In the genomic region with DNA sequence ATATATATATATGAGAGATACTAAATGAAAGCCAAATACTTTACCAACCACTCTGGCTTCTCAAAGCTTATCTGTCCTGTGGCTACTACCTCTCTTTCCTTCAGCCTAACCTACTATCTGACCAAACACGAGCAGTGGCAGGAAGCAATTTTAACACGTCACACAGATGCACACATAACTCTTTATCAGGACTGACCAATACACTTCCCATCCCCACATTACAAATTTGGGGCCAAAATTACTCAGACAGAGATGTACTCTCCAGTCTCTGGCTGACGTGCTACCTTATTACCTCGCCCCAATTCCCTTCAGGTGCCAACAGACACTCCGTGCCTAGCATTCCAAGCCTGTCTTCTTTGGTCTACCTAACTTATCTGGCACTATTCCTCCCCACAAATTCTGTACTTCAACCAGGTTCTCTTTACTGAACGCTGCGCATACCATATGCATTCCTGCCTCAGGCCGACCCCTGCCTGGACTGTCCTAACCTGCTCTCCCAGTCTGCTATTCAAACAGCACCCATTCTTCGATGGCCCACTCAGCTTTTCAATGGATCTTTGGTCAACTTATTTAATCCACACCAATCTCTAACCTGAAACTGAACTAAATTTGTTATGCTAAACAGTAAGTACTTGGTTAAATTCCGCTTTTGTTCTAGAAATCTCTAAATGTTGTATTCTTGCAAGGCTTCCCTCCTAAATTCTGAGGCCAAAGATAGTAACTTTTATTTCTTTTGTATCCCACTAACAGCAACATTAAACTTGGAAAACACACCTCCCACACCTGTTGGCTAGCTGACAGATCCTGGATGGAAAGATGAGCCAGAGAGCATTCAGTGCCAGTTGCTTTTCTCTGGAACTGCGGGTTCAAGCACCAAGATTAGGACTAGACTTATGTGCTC, we compare ENCODE assay signal across 16 cellular contexts. TPM values are rescaled to one million over a fixed set of nuclear protein-coding genes. Genes with fewer than 3 reads are reported as not detected.
DNase-seq lines count a peak whose midpoint lies in the region; ATAC-seq, FAIRE-seq and TF ChIP-seq lines count a peak whose summit lies in the region.
"Had no signal": no experiment of that assay in that cellular context is flagged by ENCODE, and none has a peak within 500 bp of the region (broad histone marks: within the 10 kb centered on the region; RNA-seq: fewer than 3 reads in every experiment).

No MANE protein-coding gene starts in this region.

- ATAC-seq in left ventricle myocardium superior (no peak), upper lobe of right lung (peak; percentile 80)
- no peak for ATAC-seq in stimulated activated naive B cell treated with anti-CD40 and anti-IgM and Interleukin-4, amounts not matched to agents 10 μg/mL and 1 μg/mL and 100 μg/mL, for 72 hours (replicated peaks)
- ATAC-seq: activated naive CD8-positive, alpha-beta T cell treated with anti-CD3 and anti-CD28 coated beads, Interleukin-2, amount 50 U/mL, for 24 hours had no signal

- H3K27me3 Mint-ChIP-seq in stimulated activated naive B cell treated with anti-CD40 and anti-IgM and Interleukin-4, amounts not matched to agents 10 μg/mL and 1 μg/mL and 100 μg/mL, for 72 hours, result no peaks in the 10 kb centered on the region
- H3K27me3 Mint-ChIP-seq: activated naive CD8-positive, alpha-beta T cell treated with anti-CD3 and anti-CD28 coated beads, Interleukin-2, amount 50 U/mL, for 24 hours; central memory CD8-positive, alpha-beta T cell; naive B cell had no signal

- H2AFZ ChIP-seq in mammary epithelial cell (ENCODE audit: low read depth, low read length) (peak overlapping the region; percentile 63), keratinocyte (ENCODE audit: control insufficient read depth, low read length) (no peak overlapping the region)

- dilution Hi-C loops in mammary epithelial cell (cut with HindIII; ENCODE audit: low sequenced_read_pairs), result loop anchor here (5.0 kb wide), 1 partner anchor 43 kb away; no protein-coding TSS in a partner anchor
- dilution Hi-C loops in keratinocyte (cut with MboI; ENCODE audit: extremely low pct_ligation_motif_present, low sequenced_read_pairs), result no loop called here

- H3K4me2 ChIP-seq in mammary epithelial cell (ENCODE audit: insufficient read depth, low read depth, low read length) (peak overlapping the region; percentile 17), keratinocyte (ENCODE audit: control insufficient read depth, extremely low read depth, insufficient read depth, low read depth, low read length) (peak overlapping the region; percentile 46)

- H3K4me3 Mint-ChIP-seq in stimulated activated naive B cell treated with anti-CD40 and anti-IgM and Interleukin-4, amounts not matched to agents 10 μg/mL and 1 μg/mL and 100 μg/mL, for 72 hours, result no peak overlapping the region
- H3K4me3 Mint-ChIP-seq: activated naive CD8-positive, alpha-beta T cell treated with anti-CD3 and anti-CD28 coated beads, Interleukin-2, amount 50 U/mL, for 24 hours; central memory CD8-positive, alpha-beta T cell; naive B cell had no signal

- H3K9me3 ChIP-seq in cardiac muscle cell (ENCODE audit: low read depth) (no peaks in the 10 kb centered on the region), mammary epithelial cell (replicated peaks; ENCODE audit: insufficient read depth, low read length) (no peaks in the 10 kb centered on the region), keratinocyte (ENCODE audit: control insufficient read depth, low read depth, low read length) (no peaks in the 10 kb centered on the region), upper lobe of right lung (no peaks in the 10 kb centered on the region)

- intact Hi-C loops in left ventricle myocardium superior (cut with micrococcal nuclease), result no loop called here
- intact Hi-C loops in mammary epithelial cell (cut with micrococcal nuclease), result no loop called here
- intact Hi-C loops in upper lobe of right lung (cut with DNase I), result no loop called here

- H4K20me1 ChIP-seq in mammary epithelial cell (ENCODE audit: insufficient read depth, low read length) (no peaks in the 10 kb centered on the region), keratinocyte (ENCODE audit: control insufficient read depth, extremely low read depth, insufficient read depth, low read length) (no peaks in the 10 kb centered on the region)

- H3K27me3 ChIP-seq in cardiac muscle cell (no peaks in the 10 kb centered on the region), mammary epithelial cell (ENCODE audit: insufficient read depth, low read length) (no peaks in the 10 kb centered on the region), keratinocyte (ENCODE audit: control insufficient read depth, extremely low read depth, insufficient read depth, low read length) (no peaks in the 10 kb centered on the region), upper lobe of right lung (no peaks in the 10 kb centered on the region)

- no TSS peak for BruUV-seq in mammary epithelial cell (replicated peaks; lab: Mats Ljungman, UMichigan)

- TF ChIP-seq POLR2A in H54 (IDR thresholded peaks at IDR 0.05; ENCODE audit: low read depth, low read length), result no peak

- FAIRE-seq in keratinocyte (lab: Jason Lieb, UNC) (peak; percentile 48), H54 (lab: Jason Lieb, UNC) (no peak)

- H3K4me3 ChIP-seq in cardiac muscle cell (no peak overlapping the region), mammary epithelial cell (replicated peaks in 1 of 3; ENCODE audit: insufficient read depth in 1 of 3, low read depth in 2 of 3, low read length in 3 of 3) (no peak overlapping the region), keratinocyte (ENCODE audit: control insufficient read depth in 2 of 3, extremely low read depth in 1 of 3, insufficient read depth in 2 of 3, low read depth in 1 of 3, low read length in 3 of 3) (no peak overlapping the region), upper lobe of right lung (no peak overlapping the region)

- H3K9me3 Mint-ChIP-seq in stimulated activated naive B cell treated with anti-CD40 and anti-IgM and Interleukin-4, amounts not matched to agents 10 μg/mL and 1 μg/mL and 100 μg/mL, for 72 hours, result no peaks in the 10 kb centered on the region
- H3K9me3 Mint-ChIP-seq: activated naive CD8-positive, alpha-beta T cell treated with anti-CD3 and anti-CD28 coated beads, Interleukin-2, amount 50 U/mL, for 24 hours; central memory CD8-positive, alpha-beta T cell; naive B cell had no signal

- H3K4me1 ChIP-seq in cardiac muscle cell (ENCODE audit: low read depth), result no peaks in the 10 kb centered on the region
- H3K4me1 ChIP-seq in mammary epithelial cell (ENCODE audit: insufficient read depth, low read length), result peaks cover 10% of the 10 kb centered on the region
- peaks cover 9% of the 10 kb centered on the region for H3K4me1 ChIP-seq in keratinocyte (ENCODE audit: control insufficient read depth, extremely low read depth, insufficient read depth, low read length)
- no peaks in the 10 kb centered on the region for H3K4me1 ChIP-seq in upper lobe of right lung

- 22% methylated on average over 11 of the region's 11 CpGs for WGBS in mammary epithelial cell (ENCODE audit: low coverage, missing lambda C conversion rate)

- H3K4me1 Mint-ChIP-seq in stimulated activated naive B cell treated with anti-CD40 and anti-IgM and Interleukin-4, amounts not matched to agents 10 μg/mL and 1 μg/mL and 100 μg/mL, for 72 hours, result peaks cover 8 to 16% of the 10 kb centered on the region in 2 donors
- H3K4me1 Mint-ChIP-seq: activated naive CD8-positive, alpha-beta T cell treated with anti-CD3 and anti-CD28 coated beads, Interleukin-2, amount 50 U/mL, for 24 hours had no signal

- in situ Hi-C loops in mammary epithelial cell (cut with MboI; ENCODE audit: low sequenced_read_pairs in 2 of 2), result no loop called here

- H3K9ac ChIP-seq in mammary epithelial cell (ENCODE audit: insufficient read depth, low read length) (no peak overlapping the region), keratinocyte (ENCODE audit: control insufficient read depth, extremely low read depth, insufficient read depth, low read length) (no peak overlapping the region)

- H3K36me3 ChIP-seq in cardiac muscle cell, result no peaks in the 10 kb centered on the region
- H3K36me3 ChIP-seq in mammary epithelial cell (ENCODE audit: insufficient read depth, low read length), result no peaks in the 10 kb centered on the region
- H3K36me3 ChIP-seq in keratinocyte (ENCODE audit: control insufficient read depth in 2 of 2, extremely low read depth in 1 of 2, insufficient read depth in 2 of 2, low read length in 2 of 2), result no peaks in the 10 kb centered on the region
- no peaks in the 10 kb centered on the region for H3K36me3 ChIP-seq in upper lobe of right lung

- DNase-seq in cardiac muscle cell (ENCODE audit: low read depth in 1 of 2, low spot score in 1 of 2) (peak; percentile 29 to 35), left ventricle myocardium superior (no peak), mammary epithelial cell (peak; percentile 63), keratinocyte (ENCODE audit: low read depth, low spot score) (peak; percentile 53), upper lobe of right lung (no peak), A172 (ENCODE audit: low spot score) (no peak), H54 (ENCODE audit: insufficient read length, low spot score) (no peak)
- no peak for DNase-seq in stimulated activated naive B cell treated with anti-CD40 and anti-IgM and Interleukin-4, amounts not matched to agents 10 μg/mL and 1 μg/mL and 100 μg/mL, for 72 hours
- DNase-seq: 8988T; activated naive CD8-positive, alpha-beta T cell treated with anti-CD3 and anti-CD28 coated beads, Interleukin-2, amount 50 U/mL, for 24 hours; activated T-cell treated with anti-CD3 and anti-CD28 coated beads, Interleukin-2, amount 50 U/mL, for 48 hours; naive B cell; NCI-H2081 treated with DMSO at 0.1 percent for 48 hours; T-helper 9 cell had no signal

- TF ChIP-seq CTCF in cardiac muscle cell (IDR thresholded peaks at IDR 0.05; ENCODE audit: low read depth, low read length) (no peak), mammary epithelial cell (conservative IDR thresholded peaks at IDR 0.05 in 1 of 2, IDR thresholded peaks at IDR 0.05 in 1 of 2; ENCODE audit: extremely low read depth in 1 of 2, insufficient read depth in 1 of 2, low read depth in 1 of 2, low read length in 2 of 2) (no peak), keratinocyte (optimal IDR thresholded peaks at IDR 0.05 in 1 of 3, IDR thresholded peaks at IDR 0.05 in 1 of 3, conservative IDR thresholded peaks at IDR 0.05 in 1 of 3; ENCODE audit: extremely low read depth in 1 of 3, insufficient read depth in 2 of 3, low read length in 3 of 3) (no peak), upper lobe of right lung (IDR thresholded peaks at IDR 0.05) (no peak)

- H3K27ac Mint-ChIP-seq in stimulated activated naive B cell treated with anti-CD40 and anti-IgM and Interleukin-4, amounts not matched to agents 10 μg/mL and 1 μg/mL and 100 μg/mL, for 72 hours, result no peak overlapping the region
- H3K27ac Mint-ChIP-seq: activated naive CD8-positive, alpha-beta T cell treated with anti-CD3 and anti-CD28 coated beads, Interleukin-2, amount 50 U/mL, for 24 hours had no signal

- CTCF ChIA-PET in mammary epithelial cell (lab: Charles Lee; ENCODE audit: low non-redundant PET), result no interaction called here

- H3K79me2 ChIP-seq in mammary epithelial cell (ENCODE audit: insufficient read depth, low read length) (no peaks in the 10 kb centered on the region), keratinocyte (ENCODE audit: control insufficient read depth, insufficient read depth, low read length) (no peaks in the 10 kb centered on the region)

- peaks cover 16 to 27% of the 10 kb centered on the region in 2 donors for H3K36me3 Mint-ChIP-seq in stimulated activated naive B cell treated with anti-CD40 and anti-IgM and Interleukin-4, amounts not matched to agents 10 μg/mL and 1 μg/mL and 100 μg/mL, for 72 hours

- H3K27ac ChIP-seq in cardiac muscle cell (peak overlapping the region; percentile 58), mammary epithelial cell (ENCODE audit: insufficient read depth, low read depth, low read length) (no peak overlapping the region), keratinocyte (ENCODE audit: control insufficient read depth, insufficient read depth, low read length) (peak overlapping the region; percentile 5), upper lobe of right lung (no peak overlapping the region)
- H3K27ac ChIP-seq: C4-2B had no signal

- H3K9me1 ChIP-seq in keratinocyte (ENCODE audit: control insufficient read depth, extremely low read depth, insufficient read depth, low read length), result no peaks in the 10 kb centered on the region

RNA-seq across cellular contexts. Expression of gene RERE, which starts 27.9 kb away (rescaled TPM):
- 59.5 and 81.0 TPM in 2 replicates for total RNA-seq in cardiac muscle cell
- 70.3 and 72.5 TPM in 2 replicates for polyA plus RNA-seq in cardiac muscle cell
- total RNA-seq in left ventricle myocardium superior, result 115 TPM
- 10 to 100 TPM; 20.7 to 48.4 TPM for total RNA-seq in mammary epithelial cell
- polyA plus RNA-seq in mammary epithelial cell, result 2.1 TPM
- 116 TPM for polyA minus RNA-seq in mammary epithelial cell
- 2.8 to 3.8 TPM (median 3.6 TPM) in 3 replicates for polyA plus RNA-seq in keratinocyte
- 32.8 TPM for polyA plus RNA-seq in keratinocyte (2011; ENCODE audit: low read depth)
- 8.1 and 10.5 TPM in 2 replicates for polyA plus RNA-seq in keratinocyte (2011; cell fraction: cytosol; rRNA removed)
- 26.3 and 30.2 TPM in 2 replicates for polyA plus RNA-seq in keratinocyte (2011; cell fraction: nucleus; rRNA removed)
- 13.7 and 17.2 TPM in 2 replicates for polyA plus RNA-seq in keratinocyte (2012; ENCODE audit: low replicate concordance)
- polyA minus RNA-seq in keratinocyte, result 22.0 to 29.9 TPM (median 28.0 TPM) in 3 replicates
- 28.6 TPM for polyA minus RNA-seq in keratinocyte (2011; cell fraction: cytosol; rRNA and poly(A)+ RNA removed)
- 16.4 and 51.3 TPM in 2 replicates for polyA minus RNA-seq in keratinocyte (2011; cell fraction: nucleus; rRNA and poly(A)+ RNA removed)
- total RNA-seq in upper lobe of right lung, result 99.6 TPM
- 7.0 and 24.3 TPM in 2 replicates for total RNA-seq in A172 (2014; rRNA removed; shearing (Covaris generic))

Comparison
In these comparisons a context has a peak if more than half of its experiments do, and no peak if none do; other contexts are left out.
1. DNase-seq: peak in cardiac muscle cell (2 of 2), mammary epithelial cell (single experiment) and keratinocyte (single experiment); none in left ventricle myocardium superior (single experiment), upper lobe of right lung (single experiment), A172 (single experiment), stimulated activated naive B cell treated with anti-CD40 and anti-IgM and Interleukin-4, amounts not matched to agents 10 μg/mL and 1 μg/mL and 100 μg/mL, for 72 hours (single experiment) and H54 (single experiment).
2. H3K27ac ChIP-seq: peak in cardiac muscle cell (single experiment) and keratinocyte (single experiment); none in mammary epithelial cell (single experiment) and upper lobe of right lung (single experiment).